9 cellular contexts compared by ENCODE assay signal in genomic region chr3:119677641-119677934, GRCh38. TPM values are rescaled to one million over a fixed set of nuclear protein-coding genes. Genes with fewer than 3 reads are reported as not detected.
DNase-seq lines count a peak whose midpoint lies in the region; ATAC-seq and TF ChIP-seq lines count a peak whose summit lies in the region.
"Had no signal": no experiment of that assay in that cellular context is flagged by ENCODE, and none has a peak within 500 bp of the region (broad histone marks: within the 10 kb centered on the region; RNA-seq: fewer than 3 reads in every experiment).

No MANE protein-coding gene starts in this region.

- WGBS in esophagus, 2 donors: 8% methylated on average over 6 of the region's 6 CpGs
- WGBS in prostate gland: 12% methylated on average over 6 of the region's 6 CpGs

- H3K4me1 ChIP-seq in Panc1 (ENCODE audit: control insufficient read depth, insufficient read depth, low read length): peaks cover 13% of the 10 kb centered on the region
- no peaks in the 10 kb centered on the region for H3K4me1 ChIP-seq in esophagus (ENCODE audit: control insufficient read depth in 2 of 2, insufficient read depth in 2 of 2, low read length in 1 of 2)
- H3K4me1 ChIP-seq in prostate gland (replicated peaks): peaks cover 10% of the 10 kb centered on the region

- H3K9me3 ChIP-seq in Panc1 (ENCODE audit: control insufficient read depth, insufficient read depth, low read depth, low read length) (no peaks in the 10 kb centered on the region), esophagus (ENCODE audit: control insufficient read depth in 2 of 2, insufficient read depth in 1 of 2, low read depth in 1 of 2, low read length in 1 of 2) (no peaks in the 10 kb centered on the region), prostate gland (no peaks in the 10 kb centered on the region)

- intact Hi-C loops in Panc1 (cut with micrococcal nuclease; ENCODE audit: unreplicated experiment) (no loop called here), prostate gland (cut with DNase I) (loop anchor here (5.0 to 10.0 kb wide), 3 partner anchors 40 to 215 kb away; partner anchors contain the start of genes TIMMDC1 and TMEM39A)

- H3K4me3 ChIP-seq in GM12865 (ENCODE audit: low read depth, low read length) (peak overlapping the region; percentile 69), Panc1 (ENCODE audit: low read depth in 2 of 2, low read length in 2 of 2) (peak overlapping the region; percentile 76 to 78), esophagus (ENCODE audit: low read depth in 1 of 2, low read length in 2 of 2) (peak overlapping the region; percentile 71 to 73), prostate gland (peak overlapping the region; percentile 62 to 75)

- no peak for TF ChIP-seq POLR2A in prostate gland (IDR thresholded peaks at IDR 0.05)

- CTCF ChIA-PET in Panc1 (lab: Charles Lee): no interaction called here

- H3K36me3 ChIP-seq in Panc1 (ENCODE audit: control insufficient read depth, insufficient read depth, low read length) (peaks cover 8% of the 10 kb centered on the region), esophagus (ENCODE audit: control insufficient read depth in 2 of 2, insufficient read depth in 2 of 2, low read length in 1 of 2) (peaks cover 0 to 5% of the 10 kb centered on the region in 2 donors), prostate gland (peaks cover 0 to 5% of the 10 kb centered on the region in 2 donors)

- TF ChIP-seq CTCF in GM12865 (IDR thresholded peaks at IDR 0.05; ENCODE audit: insufficient read depth, low read depth, low read length, missing control alignments) (no peak), Panc1 (IDR thresholded peaks at IDR 0.05) (no peak), prostate gland (IDR thresholded peaks at IDR 0.05) (no peak)

- ATAC-seq in Panc1: no peak

- H3K27me3 ChIP-seq in Panc1 (ENCODE audit: control insufficient read depth, insufficient read depth, low read length) (no peaks in the 10 kb centered on the region), esophagus (ENCODE audit: control insufficient read depth in 1 of 2, insufficient read depth in 2 of 2, low read length in 2 of 2) (no peaks in the 10 kb centered on the region), prostate gland (replicated peaks; ENCODE audit: insufficient read depth) (no peaks in the 10 kb centered on the region)

- peak overlapping the region; percentile 98 for H3K27ac ChIP-seq in Panc1 (ENCODE audit: low read length)
- peak overlapping the region; percentile 91 to 93 for H3K27ac ChIP-seq in esophagus (ENCODE audit: low read depth in 2 of 2, low read length in 1 of 2)
- H3K27ac ChIP-seq in prostate gland: peak overlapping the region; percentile 84 to 88

- POLR2A ChIA-PET in Panc1 (lab: Charles Lee): no interaction called here

- no peak for DNase-seq in GM12865 (ENCODE audit: low read depth)
- DNase-seq in Panc1 (ENCODE audit: low read depth, low spot score): no peak
- DNase-seq in prostate gland (ENCODE audit: low spot score): no peak
- no peak for DNase-seq in SHP77 treated with DMSO at 0.1 percent for 48 hours (lab: John Stamatoyannopoulos, UW)
- DNase-seq in SKM-1 treated with dmso at 0.1 percent for 144 hours (lab: John Stamatoyannopoulos, UW; ENCODE audit: unreplicated experiment): no peak
- no peak for DNase-seq in NCI-H1436 (lab: John Stamatoyannopoulos, UW)
- DNase-seq in GDM1 (lab: John Stamatoyannopoulos, UW): no peak

- BruUV-seq in Panc1 (replicated peaks; lab: Mats Ljungman, UMichigan): TSS peak; percentile 92

- in situ Hi-C loops in Panc1 (cut with HindIII; ENCODE audit: low pct_unique_long_range_greater_than_20kb, low sequenced_read_pairs): no loop called here

RNA-seq across cellular contexts. Expression of gene COX17, which starts 0.4 kb away (rescaled TPM):
- 81.6 TPM for total RNA-seq in Panc1 (2021; ENCODE audit: unreplicated experiment)
- 81.9 TPM for polyA plus RNA-seq in Panc1 (2012; ENCODE audit: insufficient read length)
- 100 to 1,000 TPM in 1 of 2 donors, 10 to 100 TPM in 1; 72.7 to 116 TPM for polyA plus RNA-seq in esophagus
- 10 to 100 TPM; 26.4 to 29.5 TPM for total RNA-seq in prostate gland

RNA-seq across cellular contexts. Expression of gene POPDC2, which starts 17.2 kb away (rescaled TPM):
- total RNA-seq in Panc1 (2021; ENCODE audit: unreplicated experiment) (0.15 TPM), prostate gland (10 to 100 TPM in 1 of 2 donors, 1 to 10 TPM in 1; 8.7 to 26.5 TPM)
- not detected for polyA plus RNA-seq in Panc1 (2012; ENCODE audit: insufficient read length)
- polyA plus RNA-seq in esophagus: 1 to 10 TPM; 1.4 to 1.8 TPM

RNA-seq across cellular contexts. Expression of gene CFAP91, which starts 25.2 kb away (rescaled TPM):
- total RNA-seq in Panc1 (2021; ENCODE audit: unreplicated experiment) (0.90 TPM), prostate gland (10 to 100 TPM in 1 of 2 donors, 1 to 10 TPM in 1; 2.5 to 11.6 TPM)
- polyA plus RNA-seq in Panc1 (2012; ENCODE audit: insufficient read length): 0.68 TPM
- polyA plus RNA-seq in esophagus: under 1 TPM; 0.44 to 0.45 TPM
- total RNA-seq: dermis microvascular lymphatic vessel endothelial cell had no signal
